Comparison of ENCODE assay signal across 8 cellular contexts in genomic region chr14:20934148-20934762, GRCh38. TPM values are rescaled to one million over a fixed set of nuclear protein-coding genes. Genes with fewer than 3 reads are reported as not detected.
DNase-seq lines count a peak whose midpoint lies in the region; TF ChIP-seq lines count a peak whose summit lies in the region.

No MANE protein-coding gene starts in this region.

- no peaks in the 10 kb centered on the region for H3K9me3 ChIP-seq in SK-N-SH

- no peaks in the 10 kb centered on the region for H3K79me2 ChIP-seq in SK-N-SH (ENCODE audit: insufficient read depth)

- H3K9ac ChIP-seq in SK-N-SH: no peak overlapping the region

- TF ChIP-seq CTCF in SK-N-SH (IDR thresholded peaks at IDR 0.05) (peak; percentile 62), retinal pigment epithelial cell (conservative IDR thresholded peaks at IDR 0.05; ENCODE audit: low read depth, low read length) (peak; percentile 63)

- POLR2A ChIA-PET in SK-N-SH (lab: Yijun Ruan, JAX): no interaction called here

- H3K4me3 ChIP-seq in SK-N-SH (ENCODE audit: low read depth in 2 of 2, low read length in 1 of 2): no peak overlapping the region
- no peak overlapping the region for H3K4me3 ChIP-seq in retinal pigment epithelial cell (ENCODE audit: low read length)

- no peak overlapping the region for H2AFZ ChIP-seq in SK-N-SH (ENCODE audit: low read depth)

- H3K27ac ChIP-seq in SK-N-SH (ENCODE audit: low read depth in 2 of 2, low read length in 1 of 2): no peak overlapping the region

- H3K36me3 ChIP-seq in SK-N-SH (replicated peaks in 1 of 2; ENCODE audit: control insufficient read depth in 1 of 2, insufficient read depth in 2 of 2, low read length in 1 of 2): no peaks in the 10 kb centered on the region

- TF ChIP-seq RAD21 in SK-N-SH (IDR thresholded peaks at IDR 0.05; ENCODE audit: low read length): no peak

- H3F3A ChIP-seq in SK-N-SH (replicated peaks; ENCODE audit: insufficient read depth): no peaks in the 10 kb centered on the region

- peaks cover 14% of the 10 kb centered on the region; the same call in 1 of the 2 replicates for H3K27me3 ChIP-seq in SK-N-SH (ENCODE audit: insufficient read depth)

- CTCF ChIA-PET in SK-N-SH (lab: Yijun Ruan, JAX): interaction anchor here (1.7 kb wide), 1 partner anchor 37 kb away, joined by 4 read pairs; no protein-coding TSS in a partner anchor

- H3K4me1 ChIP-seq in SK-N-SH (ENCODE audit: control insufficient read depth in 1 of 2, insufficient read depth in 2 of 2, low read depth in 1 of 2, low read length in 1 of 2): no peaks in the 10 kb centered on the region

- whole genome bisulfite sequencing in SK-N-SH (ENCODE audit: low lambda C conversion rate): 9% methylated on average over 18 of the region's 18 CpGs

- H3K4me2 ChIP-seq in SK-N-SH: no peak overlapping the region

- TF ChIP-seq POLR2A in erythroblast (IDR thresholded peaks at IDR 0.05; ENCODE audit: low read length): no peak

- no peak for TF ChIP-seq EP300 in SK-N-SH (IDR thresholded peaks at IDR 0.05; ENCODE audit: borderline replicate concordance in 1 of 2, low read depth in 1 of 2, low read length in 1 of 2)

- DNase-seq in activated T-cell treated with anti-CD3 and anti-CD28 coated beads for 1 hour (ENCODE audit: low read depth): peak; percentile 13
- DNase-seq in activated T-cell treated with anti-CD3 and anti-CD28 coated beads, Interleukin-2, amount 50 U/mL, for 1 hour: no peak
- DNase-seq in SK-N-SH: peak; percentile 27
- DNase-seq in erythroblast (lab: John Stamatoyannopoulos, UW): peak; percentile 63 to 70
- DNase-seq in retinal pigment epithelial cell (ENCODE audit: low read depth): no peak
- DNase-seq in DMS79 (lab: John Stamatoyannopoulos, UW): no peak
- DNase-seq in SIG-M5 treated with dmso at 0.1 percent for 504 hours (lab: John Stamatoyannopoulos, UW; ENCODE audit: unreplicated experiment): no peak
- no peak for DNase-seq in GF-D8 (lab: John Stamatoyannopoulos, UW)

- H4K20me1 ChIP-seq in SK-N-SH (ENCODE audit: insufficient read depth): no peaks in the 10 kb centered on the region

- H3K9me2 ChIP-seq in SK-N-SH: no peaks in the 10 kb centered on the region

TF ChIP-seq in SK-N-SH, 30 proteins besides CTCF, POLR2A, EP300 and RAD21:
- TF ChIP-seq EZH2phosphoT487 (IDR thresholded peaks at IDR 0.05; ENCODE audit: borderline replicate concordance, low read depth) (no peak), NRF1 (IDR thresholded peaks at IDR 0.05; ENCODE audit: low read depth, low read length) (no peak), GATA2 (CRISPR knock-in tag; IDR thresholded peaks at IDR 0.05) (no peak), TAF1 (IDR thresholded peaks at IDR 0.05; ENCODE audit: borderline replicate concordance, low read depth, low read length) (no peak)

RNA-seq across cellular contexts. Expression of gene RNASE2, which starts 21.0 kb away (rescaled TPM):
- not detected in 2 replicates for polyA plus RNA-seq in SK-N-SH (2012; rRNA removed)
- not detected in 2 replicates for polyA plus RNA-seq in SK-N-SH (2012; cell fraction: cytosol; rRNA removed)
- not detected in 2 replicates for polyA plus RNA-seq in SK-N-SH (2012; cell fraction: nucleus; rRNA removed)

RNA-seq across cellular contexts. Expression of gene RNASE3, which starts 43.1 kb away (rescaled TPM):
- not detected in 2 replicates for polyA plus RNA-seq in SK-N-SH (2012; rRNA removed)
- polyA plus RNA-seq in SK-N-SH (2012; cell fraction: cytosol; rRNA removed): not detected in 2 replicates
- not detected in 2 replicates for polyA plus RNA-seq in SK-N-SH (2012; cell fraction: nucleus; rRNA removed)

RNA-seq across cellular contexts. Expression of gene METTL17, which starts 55.5 kb away (rescaled TPM):
- polyA plus RNA-seq in SK-N-SH (2012; rRNA removed): 104 and 144 TPM in 2 replicates
- 44.2 and 55.4 TPM in 2 replicates for polyA plus RNA-seq in SK-N-SH (2012; cell fraction: cytosol; rRNA removed)
- polyA plus RNA-seq in SK-N-SH (2012; cell fraction: nucleus; rRNA removed): 426 and 562 TPM in 2 replicates

Comparison
In these comparisons a context has a peak if more than half of its experiments do, and no peak if none do; other contexts are left out.
1. DNase-seq: peak in activated T-cell treated with anti-CD3 and anti-CD28 coated beads for 1 hour (single experiment), SK-N-SH (single experiment) and erythroblast (2 of 2); none in activated T-cell treated with anti-CD3 and anti-CD28 coated beads, Interleukin-2, amount 50 U/mL, for 1 hour (single experiment), retinal pigment epithelial cell (single experiment), DMS79 (single experiment), SIG-M5 treated with dmso at 0.1 percent for 504 hours (single experiment) and GF-D8 (single experiment).